4 cellular contexts compared by ENCODE assay signal in genomic region chr14:35619461-35619860, GRCh38.
DNase-seq lines count a peak whose midpoint lies in the region; ATAC-seq, FAIRE-seq and TF ChIP-seq lines count a peak whose summit lies in the region.
"Not testable (repeated sequence)": the region's sequence is repeated elsewhere in the genome, so short reads cannot be mapped to it uniquely, and the experiment has no call there.

No MANE protein-coding gene starts in this region.

- CTCF ChIA-PET in HepG2 (lab: Yijun Ruan, JAX; ENCODE audit: low intra/inter-chr PET ratio, low total read pairs), result not testable (repeated sequence)

- peak overlapping the region; percentile 10 for H3K27ac Mint-ChIP-seq in activated T-cell treated with anti-CD3 and anti-CD28 coated beads, Interleukin-2, amount 50 U/mL, for 72 hours
- H3K27ac Mint-ChIP-seq in chondrocyte (ENCODE audit: unreplicated experiment), result peak overlapping the region; percentile 10
- H3K27ac Mint-ChIP-seq in nephron progenitor cell, result peak overlapping the region; percentile 36

- not testable (repeated sequence) for TF ChIP-seq CTCF in chondrocyte (IDR thresholded peaks at IDR 0.05); HepG2 (CRISPR knock-in tag; IDR thresholded peaks at IDR 0.05); nephron progenitor cell (IDR thresholded peaks at IDR 0.05)

- not testable (repeated sequence) for TF ChIP-seq POLR2A in HepG2 (IDR thresholded peaks at IDR 0.05; ENCODE audit: insufficient read depth in 1 of 2, low read depth in 2 of 2, low read length in 2 of 2)

- in situ Hi-C loops in HepG2 (cut with HindIII; ENCODE audit: extremely low pct_ligation_motif_present, low pct_unique_long_range_greater_than_20kb), result not testable (repeated sequence)

- not testable (repeated sequence) for FAIRE-seq in HepG2 (lab: Jason Lieb, UNC)

- BruUV-seq in HepG2 (replicated peaks; lab: Mats Ljungman, UMichigan), result not testable (repeated sequence)

- not testable (repeated sequence) for DNase-seq in activated T-cell treated with anti-CD3 and anti-CD28 coated beads, Interleukin-2, amount 50 U/mL, for 72 hours; chondrocyte (ENCODE audit: low spot score); HepG2 (ENCODE audit: low spot score); nephron progenitor cell

- not testable (repeated sequence) for H3K4me3 ChIP-seq in HepG2 (replicated peaks in 1 of 3; ENCODE audit: insufficient read depth in 1 of 3, low read depth in 2 of 3, low read length in 3 of 3)

- TF ChIP-seq EP300 in HepG2 (IDR thresholded peaks at IDR 0.05; ENCODE audit: low read depth in 2 of 2, low read length in 2 of 2); HepG2 (CRISPR knock-in tag; IDR thresholded peaks at IDR 0.05; ENCODE audit: borderline replicate concordance): not testable (repeated sequence)

- TF ChIP-seq RAD21 in HepG2 (CRISPR knock-in tag; IDR thresholded peaks at IDR 0.05), result not testable (repeated sequence)

- peaks cover 12 to 17% of the 10 kb centered on the region in 2 donors for H3K36me3 Mint-ChIP-seq in activated T-cell treated with anti-CD3 and anti-CD28 coated beads, Interleukin-2, amount 50 U/mL, for 72 hours (ENCODE audit: insufficient read depth in 2 of 2)
- peaks cover 35% of the 10 kb centered on the region for H3K36me3 Mint-ChIP-seq in chondrocyte (ENCODE audit: low read depth)
- peaks cover 57% of the 10 kb centered on the region for H3K36me3 Mint-ChIP-seq in nephron progenitor cell (ENCODE audit: low read depth)

- not testable (repeated sequence) for H3K4me1 ChIP-seq in HepG2 (ENCODE audit: insufficient read depth, low read length)

- not testable (repeated sequence) for H3K27me3 ChIP-seq in HepG2 (ENCODE audit: control insufficient read depth in 1 of 2, insufficient read depth in 2 of 2, low read length in 2 of 2)

- H2AFZ ChIP-seq in HepG2 (ENCODE audit: low read length), result not testable (repeated sequence)

- not testable (repeated sequence) for H3K27ac ChIP-seq in HepG2 (ENCODE audit: extremely low read length, insufficient read depth, low read length)

- H3K4me2 ChIP-seq in HepG2 (ENCODE audit: low read depth, low read length), result not testable (repeated sequence)

- H3K4me1 Mint-ChIP-seq in activated T-cell treated with anti-CD3 and anti-CD28 coated beads, Interleukin-2, amount 50 U/mL, for 72 hours (ENCODE audit: low read depth); chondrocyte (ENCODE audit: low read depth); nephron progenitor cell: not testable (repeated sequence)

- H3K27me3 Mint-ChIP-seq in activated T-cell treated with anti-CD3 and anti-CD28 coated beads, Interleukin-2, amount 50 U/mL, for 72 hours (ENCODE audit: low read depth); chondrocyte (ENCODE audit: low read depth); nephron progenitor cell (ENCODE audit: low read depth, poor library complexity): not testable (repeated sequence)

- H3K9me3 ChIP-seq in HepG2 (ENCODE audit: low read length), result not testable (repeated sequence)

- not testable (repeated sequence) for H4K20me1 ChIP-seq in HepG2 (ENCODE audit: insufficient read depth, low read length)

- not testable (repeated sequence) for ATAC-seq in activated T-cell treated with anti-CD3 and anti-CD28 coated beads, Interleukin-2, amount 50 U/mL, for 72 hours (replicated peaks in 1 of 2); HepG2

- not testable (repeated sequence) for H3K79me2 ChIP-seq in HepG2 (ENCODE audit: insufficient read depth, low read length)

- H3K9ac ChIP-seq in HepG2 (ENCODE audit: insufficient read depth, low read depth, low read length), result not testable (repeated sequence)

- 98% methylated on average over 1 of the region's 1 CpG for WGBS in HepG2 (ENCODE audit: low lambda C conversion rate)

- intact Hi-C loops in HepG2 (cut with micrococcal nuclease; ENCODE audit: unreplicated experiment), result not testable (repeated sequence)

- not testable (repeated sequence) for H3K4me3 Mint-ChIP-seq in activated T-cell treated with anti-CD3 and anti-CD28 coated beads, Interleukin-2, amount 50 U/mL, for 72 hours; chondrocyte (ENCODE audit: unreplicated experiment); nephron progenitor cell

- not testable (repeated sequence) for H3K9me3 Mint-ChIP-seq in activated T-cell treated with anti-CD3 and anti-CD28 coated beads, Interleukin-2, amount 50 U/mL, for 72 hours
- H3K9me3 Mint-ChIP-seq in chondrocyte (ENCODE audit: low read depth) (peaks cover 22% of the 10 kb centered on the region), nephron progenitor cell (peaks cover 33% of the 10 kb centered on the region)

- POLR2A ChIA-PET in HepG2 (lab: Yijun Ruan, JAX), result not testable (repeated sequence)

- H3K36me3 ChIP-seq in HepG2 (replicated peaks in 1 of 2; ENCODE audit: control insufficient read depth in 1 of 2, insufficient read depth in 2 of 2, low read length in 2 of 2), result peaks cover 11 to 38% of the 10 kb centered on the region in 2 experiments

TF ChIP-seq in HepG2, 621 proteins besides CTCF, POLR2A, EP300 and RAD21:
- TF ChIP-seq ATM (IDR thresholded peaks at IDR 0.05; ENCODE audit: borderline replicate concordance), result 0 out of 2 replicates have a peak, but pooled peaks have one; percentile 17
- TF ChIP-seq PLRG1 (conservative IDR thresholded peaks at IDR 0.05), result peak; percentile 60; the same call in 1 of the 2 replicates
- peak; percentile 60 for TF ChIP-seq PHB2 (IDR thresholded peaks at IDR 0.05; ENCODE audit: partially characterized antibody)
